In genomic region chr6:125711013-125711675, GRCh38 we compare ENCODE assay signal across 3 cellular contexts.
TF ChIP-seq lines count a peak whose summit lies in the region.

No MANE protein-coding gene starts in this region.

TF ChIP-seq in HepG2, 621 proteins besides CTCF, POLR2A, EP300 and RAD21:
- TF ChIP-seq ZNF703 (CRISPR knock-in tag; IDR thresholded peaks at IDR 0.05; ENCODE audit: borderline replicate concordance): no peak
- peak; percentile 83 for TF ChIP-seq ZNF317 (CRISPR knock-in tag; IDR thresholded peaks at IDR 0.05)

TF ChIP-seq in GM12878, 131 proteins besides CTCF, POLR2A, EP300 and RAD21:
- no peak for TF ChIP-seq ZSCAN29 (IDR thresholded peaks at IDR 0.05)
- TF ChIP-seq CUX1 (IDR thresholded peaks at IDR 0.05; ENCODE audit: insufficient replicate concordance, low read depth, low read length): no peak
- 0 out of 2 replicates have a peak, but pooled peaks have one; percentile 66 for TF ChIP-seq CBX5 (IDR thresholded peaks at IDR 0.05; ENCODE audit: low read depth)

TF ChIP-seq in H1, 55 proteins besides CTCF, POLR2A, EP300 and RAD21:
- TF ChIP-seq TCF12 (IDR thresholded peaks at IDR 0.05; ENCODE audit: low read depth, low read length): no peak
- no peak for TF ChIP-seq ATF3 (IDR thresholded peaks at IDR 0.05; ENCODE audit: insufficient read depth, low read depth, low read length)
- TF ChIP-seq SIX5 (IDR thresholded peaks at IDR 0.05; ENCODE audit: low read depth, low read length): no peak
- no peak for TF ChIP-seq CBX8 (IDR thresholded peaks at IDR 0.05; ENCODE audit: borderline replicate concordance, low read depth, low read length)
- TF ChIP-seq CTBP2 (IDR thresholded peaks at IDR 0.05; ENCODE audit: borderline replicate concordance, insufficient read depth, insufficient read length, low read length): no peak
- TF ChIP-seq MAFK (IDR thresholded peaks at IDR 0.05; ENCODE audit: low read depth, low read length): no peak
- TF ChIP-seq SP2 (IDR thresholded peaks at IDR 0.05; ENCODE audit: low read length): no peak
- no peak for TF ChIP-seq HDAC2 (IDR thresholded peaks at IDR 0.05; ENCODE audit: borderline replicate concordance in 1 of 2, low read depth in 2 of 2, low read length in 2 of 2)
- TF ChIP-seq SIRT6 (IDR thresholded peaks at IDR 0.05; ENCODE audit: low read length): no peak
- no peak for TF ChIP-seq NANOG (IDR thresholded peaks at IDR 0.05; ENCODE audit: insufficient read depth, low read depth, low read length, poor library complexity, severe bottlenecking)
- TF ChIP-seq CBX5 (IDR thresholded peaks at IDR 0.05; ENCODE audit: low read depth, low read length): no peak
- no peak for TF ChIP-seq CHD7 (IDR thresholded peaks at IDR 0.05; ENCODE audit: insufficient replicate concordance, low read length)
- no peak for TF ChIP-seq BCL11A (IDR thresholded peaks at IDR 0.05; ENCODE audit: low read depth in 2 of 2, low read length in 2 of 2)
